ENCODE assay signal across 24 cellular contexts in genomic region chr10:82308641-82309040, GRCh38.
"Had no signal": no experiment of that assay in that cellular context is flagged by ENCODE, and none has a peak within 500 bp of the region (broad histone marks: within the 10 kb centered on the region; RNA-seq: fewer than 3 reads in every experiment).

No MANE protein-coding gene starts in this region.

- H3K9me3 Mint-ChIP-seq: mesothelial cell of epicardium, neural progenitor cell had no signal

- H3K27ac Mint-ChIP-seq: memory B cell; mesothelial cell of epicardium; natural killer cell treated with Interleukin-12 subunit alpha and Interleukin-12 subunit beta and Interleukin-15 and Interleukin-18, amount 100 ng/mL, for 72 hours; neural progenitor cell had no signal

- H3K36me3 Mint-ChIP-seq: memory B cell, mesothelial cell of epicardium, neural progenitor cell had no signal

- H3K9ac ChIP-seq: neural progenitor cell had no signal

- H3K4me2 ChIP-seq: hepatocyte, neural progenitor cell had no signal

- H3K4me1 ChIP-seq: foreskin keratinocyte, left ventricle myocardium inferior, lower lobe of right lung, neural progenitor cell, stomach, transverse colon had no signal

- H3K79me2 ChIP-seq: hepatocyte had no signal

- DNase-seq: dermis blood vessel endothelial cell; erythroblast; foreskin keratinocyte; head of caudate nucleus; kidney; left cardiac atrium; left ventricle myocardium inferior; lower lobe of right lung; nucleus accumbens; ovary; right cardiac atrium; small intestine; stimulated activated CD4-positive, alpha-beta T cell treated with anti-CD3 and anti-CD28 coated beads, Interleukin-12 subunit alpha, Interleukin-12 subunit beta, amount 100 ng/mL, for 4 hours; stimulated activated naive CD4-positive, alpha-beta T cell; stomach; substantia nigra; transverse colon had no signal

- H3K27ac ChIP-seq: foreskin keratinocyte, hepatocyte, left ventricle myocardium inferior, lower lobe of right lung, neural progenitor cell, ovary, stomach, thoracic aorta, transverse colon had no signal

- H3K4me3 ChIP-seq: hepatocyte, left ventricle myocardium inferior, lower lobe of right lung, neural progenitor cell, ovary, stomach, thoracic aorta, transverse colon had no signal

- H3K27me3 ChIP-seq: foreskin keratinocyte, hepatocyte, neural progenitor cell, ovary, stomach, transverse colon had no signal

- H2AFZ ChIP-seq: hepatocyte, neural progenitor cell had no signal

- H3K4me3 Mint-ChIP-seq: memory B cell; mesothelial cell of epicardium; natural killer cell treated with Interleukin-12 subunit alpha and Interleukin-12 subunit beta and Interleukin-15 and Interleukin-18, amount 100 ng/mL, for 72 hours; neural progenitor cell had no signal

- ATAC-seq: foreskin keratinocyte; left cardiac atrium; lower lobe of right lung; natural killer cell treated with Interleukin-12 subunit alpha and Interleukin-12 subunit beta and Interleukin-15 and Interleukin-18, amount 100 ng/mL, for 72 hours; right cardiac atrium had no signal

- H3K36me3 ChIP-seq: left ventricle myocardium inferior, lower lobe of right lung, neural progenitor cell, ovary, stomach, thoracic aorta, transverse colon had no signal

- FAIRE-seq: endothelial cell of umbilical vein, kidney, small intestine had no signal

- H3K9me3 ChIP-seq: left ventricle myocardium inferior, lower lobe of right lung, ovary, stomach, thoracic aorta, transverse colon had no signal

- H3K27me3 Mint-ChIP-seq: memory B cell; natural killer cell treated with Interleukin-12 subunit alpha and Interleukin-12 subunit beta and Interleukin-15 and Interleukin-18, amount 100 ng/mL, for 72 hours had no signal

- H3K4me1 Mint-ChIP-seq: memory B cell, mesothelial cell of epicardium, neural progenitor cell had no signal
